ENCODE assay signal across 2 cellular contexts in genomic region chr10:102394801-102395676, GRCh38.
TF ChIP-seq lines count a peak whose summit lies in the region.

No MANE protein-coding gene starts in this region.

TF ChIP-seq in IMR-90, 13 proteins besides CTCF, POLR2A, EP300 and RAD21 (continued from another document):
- TF ChIP-seq CHD1 (IDR thresholded peaks at IDR 0.05; ENCODE audit: low read depth, low read length) (peak; percentile 53; the same call in 1 of the 2 replicates), MAFK (IDR thresholded peaks at IDR 0.05; ENCODE audit: low read depth, low read length) (no peak), FOS (IDR thresholded peaks at IDR 0.05; ENCODE audit: low read depth, low read length) (no peak), BHLHE40 (IDR thresholded peaks at IDR 0.05; ENCODE audit: low read depth, low read length) (no peak), ELK1 (IDR thresholded peaks at IDR 0.05; ENCODE audit: borderline replicate concordance, low read depth, low read length) (no peak), CEBPB (IDR thresholded peaks at IDR 0.05; ENCODE audit: low read depth, low read length) (no peak), RCOR1 (IDR thresholded peaks at IDR 0.05; ENCODE audit: insufficient replicate concordance, low read length) (no peak), NFE2L2 (IDR thresholded peaks at IDR 0.05; ENCODE audit: low read depth, low read length) (no peak), SMC3 (IDR thresholded peaks at IDR 0.05; ENCODE audit: low read depth, low read length) (no peak)
- TF ChIP-seq, protein P1, sequence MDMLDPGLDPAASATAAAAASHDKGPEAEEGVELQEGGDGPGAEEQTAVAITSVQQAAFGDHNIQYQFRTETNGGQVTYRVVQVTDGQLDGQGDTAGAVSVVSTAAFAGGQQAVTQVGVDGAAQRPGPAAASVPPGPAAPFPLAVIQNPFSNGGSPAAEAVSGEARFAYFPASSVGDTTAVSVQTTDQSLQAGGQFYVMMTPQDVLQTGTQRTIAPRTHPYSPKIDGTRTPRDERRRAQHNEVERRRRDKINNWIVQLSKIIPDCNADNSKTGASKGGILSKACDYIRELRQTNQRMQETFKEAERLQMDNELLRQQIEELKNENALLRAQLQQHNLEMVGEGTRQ (IDR thresholded peaks at IDR 0.05; ENCODE audit: low read depth, low read length) = no peak

TF ChIP-seq in SK-N-SH treated with all-trans-retinoic acid at 6 μM for 48 hours, 23 proteins besides CTCF, POLR2A, EP300 and RAD21 (continued from another document):
- TF ChIP-seq, protein P2, sequence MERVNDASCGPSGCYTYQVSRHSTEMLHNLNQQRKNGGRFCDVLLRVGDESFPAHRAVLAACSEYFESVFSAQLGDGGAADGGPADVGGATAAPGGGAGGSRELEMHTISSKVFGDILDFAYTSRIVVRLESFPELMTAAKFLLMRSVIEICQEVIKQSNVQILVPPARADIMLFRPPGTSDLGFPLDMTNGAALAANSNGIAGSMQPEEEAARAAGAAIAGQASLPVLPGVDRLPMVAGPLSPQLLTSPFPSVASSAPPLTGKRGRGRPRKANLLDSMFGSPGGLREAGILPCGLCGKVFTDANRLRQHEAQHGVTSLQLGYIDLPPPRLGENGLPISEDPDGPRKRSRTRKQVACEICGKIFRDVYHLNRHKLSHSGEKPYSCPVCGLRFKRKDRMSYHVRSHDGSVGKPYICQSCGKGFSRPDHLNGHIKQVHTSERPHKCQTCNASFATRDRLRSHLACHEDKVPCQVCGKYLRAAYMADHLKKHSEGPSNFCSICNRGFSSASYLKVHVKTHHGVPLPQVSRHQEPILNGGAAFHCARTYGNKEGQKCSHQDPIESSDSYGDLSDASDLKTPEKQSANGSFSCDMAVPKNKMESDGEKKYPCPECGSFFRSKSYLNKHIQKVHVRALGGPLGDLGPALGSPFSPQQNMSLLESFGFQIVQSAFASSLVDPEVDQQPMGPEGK (CRISPR knock-in tag; IDR thresholded peaks at IDR 0.05; ENCODE audit: borderline replicate concordance) = no peak
- TF ChIP-seq POU6F1 (CRISPR knock-in tag; IDR thresholded peaks at IDR 0.05; ENCODE audit: borderline replicate concordance, low read depth) (no peak), ZNF8 (CRISPR knock-in tag; IDR thresholded peaks at IDR 0.05) (no peak), ZFP3 (CRISPR knock-in tag; IDR thresholded peaks at IDR 0.05) (no peak), CSDC2 (CRISPR knock-in tag; IDR thresholded peaks at IDR 0.05) (no peak), OSR1 (CRISPR knock-in tag; IDR thresholded peaks at IDR 0.05) (no peak), CREB5 (CRISPR knock-in tag; IDR thresholded peaks at IDR 0.05; ENCODE audit: low read depth) (no peak), TCF4 (CRISPR knock-in tag; IDR thresholded peaks at IDR 0.05; ENCODE audit: borderline replicate concordance) (no peak), CSRNP3 (CRISPR knock-in tag; IDR thresholded peaks at IDR 0.05) (no peak), ZC3H10 (CRISPR knock-in tag; IDR thresholded peaks at IDR 0.05) (no peak), ZFP30 (CRISPR knock-in tag; IDR thresholded peaks at IDR 0.05) (no peak), RARB (CRISPR knock-in tag; IDR thresholded peaks at IDR 0.05) (no peak), ZNF70 (CRISPR knock-in tag; IDR thresholded peaks at IDR 0.05) (no peak), ARNTL (CRISPR knock-in tag; IDR thresholded peaks at IDR 0.05; ENCODE audit: borderline replicate concordance, low read depth) (no peak)
